ENCODE assay signal across 1 cellular context in genomic region chr12:84036912-84037311, GRCh38.
TF ChIP-seq lines count a peak whose summit lies in the region.

No MANE protein-coding gene starts in this region.

TF ChIP-seq in H1, 55 proteins besides CTCF, POLR2A, EP300 and RAD21 (continued from another document):
- TF ChIP-seq CHD7 (IDR thresholded peaks at IDR 0.05; ENCODE audit: insufficient replicate concordance, low read length) (no peak), CHD2 (IDR thresholded peaks at IDR 0.05; ENCODE audit: low read length) (no peak), SP2 (IDR thresholded peaks at IDR 0.05; ENCODE audit: low read length) (no peak), TAF7 (optimal IDR thresholded peaks at IDR 0.05; ENCODE audit: borderline replicate concordance, low read depth, low read length) (no peak), NANOG (IDR thresholded peaks at IDR 0.05; ENCODE audit: insufficient read depth, low read depth, low read length, poor library complexity, severe bottlenecking) (no peak), MAFK (IDR thresholded peaks at IDR 0.05; ENCODE audit: low read depth, low read length) (no peak), TBP (IDR thresholded peaks at IDR 0.05; ENCODE audit: low read depth, low read length) (no peak)
